In the genomic region with DNA sequence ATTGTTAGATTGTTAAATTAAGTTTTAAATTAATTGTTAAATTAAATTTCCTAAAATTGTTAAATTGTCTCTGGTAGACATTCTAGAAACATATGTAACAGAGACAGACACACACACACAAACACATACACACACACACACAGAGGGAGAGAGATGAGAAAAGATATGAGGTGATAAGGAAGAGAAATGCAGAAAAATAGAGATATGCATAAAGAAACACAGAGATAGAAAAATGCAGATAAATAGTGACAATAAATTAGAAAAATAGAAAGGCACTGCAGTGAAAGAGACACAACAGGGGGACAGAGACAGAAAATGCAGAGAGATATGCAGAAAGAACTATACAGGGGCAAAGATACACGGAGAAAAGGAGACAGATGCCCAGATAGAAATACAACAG, we compare ENCODE assay signal across 28 cellular contexts.
"Had no signal": no experiment of that assay in that cellular context is flagged by ENCODE, and none has a peak within 500 bp of the region (broad histone marks: within the 10 kb centered on the region; RNA-seq: fewer than 3 reads in every experiment).

No MANE protein-coding gene starts in this region.

- H3K27me3 ChIP-seq: gastrocnemius medialis had no signal

- DNase-seq: dermis blood vessel endothelial cell; dorsolateral prefrontal cortex; effector CD4-positive, alpha-beta T cell; effector memory CD4-positive, alpha-beta T cell; erythroblast; esophagus squamous epithelium; foreskin fibroblast; foreskin melanocyte; gastrocnemius medialis; heart left ventricle; hypothalamus; immature natural killer cell; islet precursor cell; kidney; kidney glomerular epithelial cell; left colon; left ventricle myocardium inferior; lower lobe of right lung; mesenchymal stem cell; mucosa of descending colon; naive B cell; naive thymus-derived CD8-positive, alpha-beta T cell had no signal

- H3K4me2 ChIP-seq: hepatocyte had no signal

- H3K36me3 Mint-ChIP-seq: immature natural killer cell; mesothelial cell of epicardium; naive B cell; naive thymus-derived CD8-positive, alpha-beta T cell had no signal

- H3K36me3 ChIP-seq: esophagus squamous epithelium, gastrocnemius medialis, heart left ventricle, left ventricle myocardium inferior, lower lobe of right lung had no signal

- H3K79me2 ChIP-seq: hepatocyte had no signal

- H3K9me3 Mint-ChIP-seq: immature natural killer cell had no signal

- H3K27ac ChIP-seq: coronary artery, dorsolateral prefrontal cortex, epithelial cell of prostate, esophagus squamous epithelium, gastrocnemius medialis, heart left ventricle, hepatocyte, lower lobe of right lung had no signal

- H3K4me3 Mint-ChIP-seq: mesothelial cell of epicardium had no signal

- ATAC-seq: esophagus mucosa; gastrocnemius medialis; heart left ventricle; left colon; left lobe of liver; lower lobe of right lung; mucosa of descending colon; naive thymus-derived CD8-positive, alpha-beta T cell had no signal

- H3K9me3 ChIP-seq: esophagus squamous epithelium, gastrocnemius medialis, heart left ventricle, left ventricle myocardium inferior, lower lobe of right lung, mucosa of descending colon had no signal

- H3K27ac Mint-ChIP-seq: mesothelial cell of epicardium, naive B cell had no signal

- H3K4me1 ChIP-seq: esophagus squamous epithelium, gastrocnemius medialis, lower lobe of right lung had no signal

- H3K4me3 ChIP-seq: coronary artery, dorsolateral prefrontal cortex, esophagus squamous epithelium, gastrocnemius medialis, heart left ventricle, hepatocyte, left ventricle myocardium inferior, lower lobe of right lung, mucosa of descending colon had no signal

- H2AFZ ChIP-seq: hepatocyte had no signal
